23 cellular contexts compared by ENCODE assay signal in genomic region chr6:70396163-70396562, GRCh38. TPM values are rescaled to one million over a fixed set of nuclear protein-coding genes. Genes with fewer than 3 reads are reported as not detected.
DNase-seq lines count a peak whose midpoint lies in the region; ATAC-seq, FAIRE-seq and TF ChIP-seq lines count a peak whose summit lies in the region.
"Had no signal": no experiment of that assay in that cellular context is flagged by ENCODE, and none has a peak within 500 bp of the region (broad histone marks: within the 10 kb centered on the region; RNA-seq: fewer than 3 reads in every experiment).

No MANE protein-coding gene starts in this region.

- ATAC-seq in right lobe of liver (no peak), GM19397 (IDR thresholded peaks at IDR 0.05; ENCODE audit: unreplicated experiment) (no peak)
- ATAC-seq: activated CD8-positive, alpha-beta T cell treated with anti-CD3 and anti-CD28 coated beads for 36 hours; activated naive CD4-positive, alpha-beta T cell treated with anti-CD3 and anti-CD28 coated beads, Interleukin-2, amount 50 U/mL, for 72 hours; esophagus mucosa; left cardiac atrium; psoas muscle; Right ventricle myocardium inferior; stimulated activated naive CD8-positive, alpha-beta T cell treated with anti-CD3 and anti-CD28 coated beads, Interleukin-15, amount 100 ng/mL, for 72 hours had no signal

- TF ChIP-seq CTCF in Peyer's patch (IDR thresholded peaks at IDR 0.05) (no peak), keratinocyte (optimal IDR thresholded peaks at IDR 0.05 in 1 of 3, IDR thresholded peaks at IDR 0.05 in 1 of 3, conservative IDR thresholded peaks at IDR 0.05 in 1 of 3; ENCODE audit: extremely low read depth in 1 of 3, insufficient read depth in 2 of 3, low read length in 3 of 3) (no peak), transverse colon (IDR thresholded peaks at IDR 0.05) (no peak), right lobe of liver (IDR thresholded peaks at IDR 0.05) (no peak), GM13977 (IDR thresholded peaks at IDR 0.05; ENCODE audit: extremely low read depth, insufficient read depth, missing control alignments) (no peak)

- TF ChIP-seq POLR2A in Peyer's patch (IDR thresholded peaks at IDR 0.05) (no peak), transverse colon (IDR thresholded peaks at IDR 0.05) (no peak), right lobe of liver (IDR thresholded peaks at IDR 0.05) (no peak)

- H3K36me3 ChIP-seq in Peyer's patch (no peaks in the 10 kb centered on the region), keratinocyte (ENCODE audit: control insufficient read depth in 2 of 2, extremely low read depth in 1 of 2, insufficient read depth in 2 of 2, low read length in 2 of 2) (no peaks in the 10 kb centered on the region), transverse colon (no peaks in the 10 kb centered on the region), right lobe of liver (no peaks in the 10 kb centered on the region)
- H3K36me3 ChIP-seq: thyroid gland had no signal

- no peak for DNase-seq in GM18507 (ENCODE audit: extremely low spot score, insufficient read length, low read depth)
- DNase-seq in Peyer's patch, result no peak
- no peak for DNase-seq in keratinocyte (ENCODE audit: low read depth, low spot score)
- no peak for DNase-seq in transverse colon
- no peak for DNase-seq in right lobe of liver
- DNase-seq in GM13977 (ENCODE audit: low spot score), result no peak
- DNase-seq: activated CD8-positive, alpha-beta T cell treated with anti-CD3 and anti-CD28 coated beads for 36 hours; effector memory CD4-positive, alpha-beta T cell; EL; foreskin melanocyte; H7; left cardiac atrium; mesenchymal stem cell; NCI-H2081; NCI-H2227 treated with DMSO at 0.1 percent for 48 hours; psoas muscle; stimulated activated naive CD8-positive, alpha-beta T cell treated with anti-CD3 and anti-CD28 coated beads, Interleukin-15, amount 100 ng/mL, for 72 hours; thyroid gland had no signal

- FAIRE-seq in GM18507 (lab: Jason Lieb, UNC) (peak; percentile 59), keratinocyte (lab: Jason Lieb, UNC) (no peak)
- FAIRE-seq: colon had no signal

- H3K9me1 ChIP-seq in keratinocyte (ENCODE audit: control insufficient read depth, extremely low read depth, insufficient read depth, low read length), result no peaks in the 10 kb centered on the region

- H3K27me3 ChIP-seq in Peyer's patch (no peaks in the 10 kb centered on the region), keratinocyte (ENCODE audit: control insufficient read depth, extremely low read depth, insufficient read depth, low read length) (no peaks in the 10 kb centered on the region), transverse colon (no peaks in the 10 kb centered on the region), right lobe of liver (no peaks in the 10 kb centered on the region)
- H3K27me3 ChIP-seq: thyroid gland had no signal

- H3K27ac ChIP-seq in Peyer's patch (peak overlapping the region in 3 of 4 donors; percentile 41 to 70 (median 62)), keratinocyte (ENCODE audit: control insufficient read depth, insufficient read depth, low read length) (peak overlapping the region; percentile 93), transverse colon (peak overlapping the region; percentile 71 to 82 (median 80)), right lobe of liver (no peak overlapping the region)
- H3K27ac ChIP-seq: psoas muscle, thyroid gland had no signal

- no peaks in the 10 kb centered on the region for H3K79me2 ChIP-seq in keratinocyte (ENCODE audit: control insufficient read depth, insufficient read depth, low read length)

- intact Hi-C loops in transverse colon (cut with DNase I; ENCODE audit: low total_unique reads), result no loop called here
- intact Hi-C loops in right lobe of liver (cut with DNase I), result no loop called here

- H4K20me1 ChIP-seq in keratinocyte (ENCODE audit: control insufficient read depth, extremely low read depth, insufficient read depth, low read length), result no peaks in the 10 kb centered on the region

- H3K4me3 ChIP-seq in Peyer's patch (peak overlapping the region in 1 of 4 donors; percentile 24), keratinocyte (ENCODE audit: control insufficient read depth in 2 of 3, extremely low read depth in 1 of 3, insufficient read depth in 2 of 3, low read depth in 1 of 3, low read length in 3 of 3) (no peak overlapping the region), transverse colon (no peak overlapping the region), right lobe of liver (no peak overlapping the region)
- H3K4me3 ChIP-seq: psoas muscle, thyroid gland had no signal

- WGBS in transverse colon (ENCODE audit: low coverage in 1 of 2), 2 donors, result 29 to 48% methylated on average over 1 of the region's 1 CpG
- WGBS in right lobe of liver (ENCODE audit: insufficient coverage, low coverage, low lambda C conversion rate, missing lambda C conversion rate), result 50% methylated on average over 1 of the region's 1 CpG

- no peak overlapping the region for H3K9ac ChIP-seq in keratinocyte (ENCODE audit: control insufficient read depth, extremely low read depth, insufficient read depth, low read length)

- H3K4me1 ChIP-seq in Peyer's patch (peaks cover 0 to 21% (median 2%) of the 10 kb centered on the region in 4 donors), keratinocyte (ENCODE audit: control insufficient read depth, extremely low read depth, insufficient read depth, low read length) (peaks cover 39% of the 10 kb centered on the region), transverse colon (peaks cover 0 to 62% (median 38%) of the 10 kb centered on the region in 4 donors), right lobe of liver (peaks cover 0 to 5% (median 0%) of the 10 kb centered on the region in 4 donors)
- H3K4me1 ChIP-seq: psoas muscle, thyroid gland had no signal

- H2AFZ ChIP-seq in keratinocyte (ENCODE audit: control insufficient read depth, low read length), result peak overlapping the region; percentile 87

- peak overlapping the region; percentile 81 for H3K4me2 ChIP-seq in keratinocyte (ENCODE audit: control insufficient read depth, extremely low read depth, insufficient read depth, low read depth, low read length)

- no peaks in the 10 kb centered on the region for H3K9me3 ChIP-seq in Peyer's patch
- H3K9me3 ChIP-seq in keratinocyte (ENCODE audit: control insufficient read depth, low read depth, low read length), result no peaks in the 10 kb centered on the region
- no peaks in the 10 kb centered on the region for H3K9me3 ChIP-seq in transverse colon
- no peaks in the 10 kb centered on the region for H3K9me3 ChIP-seq in right lobe of liver
- H3K9me3 ChIP-seq: psoas muscle, thyroid gland had no signal

- in situ Hi-C loops in transverse colon (cut with MboI; ENCODE audit: low pct_ligation_motif_present in 1 of 4, low pct_unique_long_range_greater_than_20kb in 1 of 4, low sequenced_read_pairs in 3 of 4) (no loop called here), GM13977 (cut with MboI; ENCODE audit: low pct_unique_long_range_greater_than_20kb, low sequenced_read_pairs, unreplicated experiment) (no loop called here)

- no peak for TF ChIP-seq EP300 in transverse colon (IDR thresholded peaks at IDR 0.05; ENCODE audit: low read depth)

- dilution Hi-C loops in keratinocyte (cut with MboI; ENCODE audit: extremely low pct_ligation_motif_present, low sequenced_read_pairs), result no loop called here

RNA-seq across cellular contexts. Expression of gene FAM135A, which starts 17.1 kb away (rescaled TPM):
- 10 to 100 TPM; 51.2 to 93.6 (median 82.5) TPM for total RNA-seq in Peyer's patch
- polyA plus RNA-seq in keratinocyte, result 13.8 to 21.3 TPM (median 15.9 TPM) in 3 replicates
- polyA plus RNA-seq in keratinocyte (2011; ENCODE audit: low read depth), result 32.6 TPM
- 8.2 and 18.7 TPM in 2 replicates for polyA plus RNA-seq in keratinocyte (2011; cell fraction: cytosol; rRNA removed)
- polyA plus RNA-seq in keratinocyte (2011; cell fraction: nucleus; rRNA removed), result 16.8 and 27.8 TPM in 2 replicates
- 9.8 and 26.5 TPM in 2 replicates for polyA plus RNA-seq in keratinocyte (2012; ENCODE audit: low replicate concordance)
- 6.1 to 51.2 TPM (median 27.1 TPM) in 3 replicates for polyA minus RNA-seq in keratinocyte
- 11.7 TPM for polyA minus RNA-seq in keratinocyte (2011; cell fraction: cytosol; rRNA and poly(A)+ RNA removed)
- polyA minus RNA-seq in keratinocyte (2011; cell fraction: nucleus; rRNA and poly(A)+ RNA removed), result 49.1 and 71.7 TPM in 2 replicates
- 100 to 1,000 TPM in 1 of 4 donors, 10 to 100 TPM in 3; 38.9 to 115 (median 65.7) TPM for total RNA-seq in transverse colon
- total RNA-seq in right lobe of liver, result 10 to 100 TPM in 2 of 6 experiments, 1 to 10 TPM in 4; 3.9 to 17.0 (median 8.0) TPM

Comparison
In these comparisons a context has a peak if more than half of its experiments do, and no peak if none do; other contexts are left out.
1. H3K27ac ChIP-seq: peak in Peyer's patch (3 of 4), keratinocyte (single experiment) and transverse colon (4 of 4); none in right lobe of liver (0 of 3).